In genomic region chr17:43449470-43450202, GRCh38 we compare ENCODE assay signal across 1 cellular context.
TF ChIP-seq lines count a peak whose summit lies in the region.

No MANE protein-coding gene starts in this region.

TF ChIP-seq in HepG2, 621 proteins besides CTCF, POLR2A, EP300 and RAD21 (continued from another document and continues in another):
- TF ChIP-seq ZNF607 (CRISPR knock-in tag; IDR thresholded peaks at IDR 0.05; ENCODE audit: borderline replicate concordance), result peak; percentile 53; the same call in 1 of the 2 replicates
- TF ChIP-seq MIER3 (CRISPR knock-in tag; IDR thresholded peaks at IDR 0.05; ENCODE audit: borderline replicate concordance), result peak; percentile 77; the same call in 1 of the 2 replicates
- peak; percentile 96 for TF ChIP-seq NCOA2 (CRISPR knock-in tag; IDR thresholded peaks at IDR 0.05)
- no peak for TF ChIP-seq ZNF276 (CRISPR knock-in tag; IDR thresholded peaks at IDR 0.05; ENCODE audit: low read depth)
- peak; percentile 64 for TF ChIP-seq GATAD1 (CRISPR knock-in tag; IDR thresholded peaks at IDR 0.05)
- TF ChIP-seq ZNF670 (CRISPR knock-in tag; IDR thresholded peaks at IDR 0.05; ENCODE audit: borderline replicate concordance), result peak; percentile 91
- TF ChIP-seq HCFC1 (IDR thresholded peaks at IDR 0.05; ENCODE audit: low read depth, low read length), result no peak
- peak; percentile 94 for TF ChIP-seq HIC2 (CRISPR knock-in tag; IDR thresholded peaks at IDR 0.05; ENCODE audit: low read depth)
- no peak for TF ChIP-seq MBNL3 (CRISPR knock-in tag; conservative IDR thresholded peaks at IDR 0.05)
- TF ChIP-seq ZNF564 (CRISPR knock-in tag; IDR thresholded peaks at IDR 0.05), result peak; percentile 70
- no peak for TF ChIP-seq SETDB1 (CRISPR knock-in tag; IDR thresholded peaks at IDR 0.05; ENCODE audit: borderline replicate concordance)
- peak; percentile 57; the same call in 1 of the 2 replicates for TF ChIP-seq ZSCAN25 (CRISPR knock-in tag; IDR thresholded peaks at IDR 0.05)
- peak; percentile 72 for TF ChIP-seq TCF7 (IDR thresholded peaks at IDR 0.05; ENCODE audit: low read depth)
- TF ChIP-seq ZC3H4 (CRISPR knock-in tag; IDR thresholded peaks at IDR 0.05; ENCODE audit: borderline replicate concordance), result 0 out of 2 replicates have a peak, but pooled peaks have one; percentile 37
- peak; percentile 69 for TF ChIP-seq UBTF (CRISPR knock-in tag; IDR thresholded peaks at IDR 0.05)
- TF ChIP-seq NR2C2 (CRISPR knock-in tag; IDR thresholded peaks at IDR 0.05; ENCODE audit: borderline replicate concordance), result peak; percentile 74
- TF ChIP-seq KDM1A (CRISPR knock-in tag; IDR thresholded peaks at IDR 0.05), result peak; percentile 30; the same call in 1 of the 2 replicates
- TF ChIP-seq ZSCAN29 (CRISPR knock-in tag; conservative IDR thresholded peaks at IDR 0.05), result 0 out of 2 replicates have a peak, but pooled peaks have one; percentile 29
- TF ChIP-seq SP4 (CRISPR knock-in tag; IDR thresholded peaks at IDR 0.05), result peak; percentile 48; the same call in 1 of the 2 replicates
- TF ChIP-seq RAD51 (IDR thresholded peaks at IDR 0.05; ENCODE audit: borderline replicate concordance), result no peak
- 0 out of 2 replicates have a peak, but pooled peaks have one; percentile 47 for TF ChIP-seq CREBL2 (CRISPR knock-in tag; IDR thresholded peaks at IDR 0.05; ENCODE audit: borderline replicate concordance)
- peak; percentile 60; the same call in 1 of the 2 replicates for TF ChIP-seq ZNF441 (CRISPR knock-in tag; IDR thresholded peaks at IDR 0.05; ENCODE audit: borderline replicate concordance)
- peak; percentile 56; the same call in 1 of the 2 replicates for TF ChIP-seq MTERF4 (CRISPR knock-in tag; IDR thresholded peaks at IDR 0.05)
- TF ChIP-seq SMAD3 (CRISPR knock-in tag; IDR thresholded peaks at IDR 0.05), result peak; percentile 97
- TF ChIP-seq NFKBIZ (CRISPR knock-in tag; IDR thresholded peaks at IDR 0.05), result peak; percentile 75; the same call in 1 of the 2 replicates
- peak; percentile 95 for TF ChIP-seq AHDC1 (CRISPR knock-in tag; IDR thresholded peaks at IDR 0.05; ENCODE audit: borderline replicate concordance)
- TF ChIP-seq ZNF687 (CRISPR knock-in tag; IDR thresholded peaks at IDR 0.05), result peak; percentile 51
- peak; percentile 86; the same call in 1 of the 2 replicates for TF ChIP-seq MYPOP (CRISPR knock-in tag; IDR thresholded peaks at IDR 0.05)
- TF ChIP-seq U2AF2 (IDR thresholded peaks at IDR 0.05; ENCODE audit: low read depth, low read length), result no peak
- no peak for TF ChIP-seq ZXDC (CRISPR knock-in tag; IDR thresholded peaks at IDR 0.05)
- peak; percentile 48; the same call in 1 of the 2 replicates for TF ChIP-seq DMAP1 (CRISPR knock-in tag; IDR thresholded peaks at IDR 0.05)
- TF ChIP-seq NR2F6 (IDR thresholded peaks at IDR 0.05), result peak; percentile 90
- peak; percentile 84 for TF ChIP-seq NR2F6 (CRISPR knock-in tag; IDR thresholded peaks at IDR 0.05)
- TF ChIP-seq KDM2A (CRISPR knock-in tag; IDR thresholded peaks at IDR 0.05; ENCODE audit: borderline replicate concordance, low read depth), result peak; percentile 53; the same call in 1 of the 2 replicates
- TF ChIP-seq ZNF792 (CRISPR knock-in tag; IDR thresholded peaks at IDR 0.05), result peak; percentile 47; the same call in 1 of the 2 replicates
- TF ChIP-seq IRF1 (CRISPR knock-in tag; IDR thresholded peaks at IDR 0.05; ENCODE audit: low read depth), result 0 out of 2 replicates have a peak, but pooled peaks have one; percentile 49
